Comparison of ENCODE assay signal across 1 cellular context in the genomic region with DNA sequence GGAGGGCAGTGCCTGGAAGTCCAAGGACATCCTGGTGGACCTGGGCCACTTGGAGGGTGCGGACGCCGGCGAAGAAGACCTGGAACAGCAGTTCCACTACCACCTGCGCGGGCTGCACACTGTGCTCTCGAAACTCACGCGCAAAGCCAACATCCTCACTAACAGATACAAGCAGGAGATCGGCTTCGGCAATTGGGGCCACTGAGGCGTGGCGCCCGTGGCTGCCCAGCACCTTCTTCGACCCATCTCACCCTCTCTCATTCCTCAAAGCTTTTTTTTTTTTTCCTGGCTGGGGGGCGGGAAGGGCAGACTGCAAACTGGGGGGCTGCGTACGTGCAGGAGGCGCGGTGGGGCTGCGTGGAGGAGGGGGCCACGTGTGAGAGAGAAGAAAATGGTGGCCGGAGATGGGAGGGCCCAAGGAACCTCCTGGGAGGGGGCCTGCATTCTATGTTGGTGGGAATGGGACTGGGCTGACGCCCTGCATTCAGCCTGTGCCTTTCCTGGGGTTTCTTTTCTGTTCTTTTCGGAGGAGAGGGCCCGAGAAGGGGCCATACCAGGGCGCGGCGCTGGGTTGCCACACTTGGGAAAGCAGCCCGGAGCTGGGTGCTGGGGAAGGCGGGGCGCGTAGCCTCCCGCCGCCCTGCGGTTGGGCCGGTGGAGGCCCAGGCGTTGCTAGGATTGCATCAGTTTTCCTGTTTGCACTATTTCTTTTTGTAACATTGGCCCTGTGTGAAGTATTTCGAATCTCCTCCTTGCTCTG.
TF ChIP-seq lines count a peak whose summit lies in the region.

No MANE protein-coding gene starts in this region.

TF ChIP-seq in HepG2, 621 proteins besides CTCF, POLR2A, EP300 and RAD21 (continued from another document):
- TF ChIP-seq, protein P1, sequence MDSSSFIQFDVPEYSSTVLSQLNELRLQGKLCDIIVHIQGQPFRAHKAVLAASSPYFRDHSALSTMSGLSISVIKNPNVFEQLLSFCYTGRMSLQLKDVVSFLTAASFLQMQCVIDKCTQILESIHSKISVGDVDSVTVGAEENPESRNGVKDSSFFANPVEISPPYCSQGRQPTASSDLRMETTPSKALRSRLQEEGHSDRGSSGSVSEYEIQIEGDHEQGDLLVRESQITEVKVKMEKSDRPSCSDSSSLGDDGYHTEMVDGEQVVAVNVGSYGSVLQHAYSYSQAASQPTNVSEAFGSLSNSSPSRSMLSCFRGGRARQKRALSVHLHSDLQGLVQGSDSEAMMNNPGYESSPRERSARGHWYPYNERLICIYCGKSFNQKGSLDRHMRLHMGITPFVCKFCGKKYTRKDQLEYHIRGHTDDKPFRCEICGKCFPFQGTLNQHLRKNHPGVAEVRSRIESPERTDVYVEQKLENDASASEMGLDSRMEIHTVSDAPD (CRISPR knock-in tag; IDR thresholded peaks at IDR 0.05), result no peak
- TF ChIP-seq PRPF4 (IDR thresholded peaks at IDR 0.05; ENCODE audit: low read depth, low read length, poor library complexity, severe bottlenecking), result no peak
- TF ChIP-seq ZNF546 (CRISPR knock-in tag; conservative IDR thresholded peaks at IDR 0.05), result 0 out of 2 replicates have a peak, but pooled peaks have one; percentile 55
- TF ChIP-seq AGO2 (optimal IDR thresholded peaks at IDR 0.05; ENCODE audit: low read depth, low read length), result peak; percentile 24
- TF ChIP-seq, protein P2, sequence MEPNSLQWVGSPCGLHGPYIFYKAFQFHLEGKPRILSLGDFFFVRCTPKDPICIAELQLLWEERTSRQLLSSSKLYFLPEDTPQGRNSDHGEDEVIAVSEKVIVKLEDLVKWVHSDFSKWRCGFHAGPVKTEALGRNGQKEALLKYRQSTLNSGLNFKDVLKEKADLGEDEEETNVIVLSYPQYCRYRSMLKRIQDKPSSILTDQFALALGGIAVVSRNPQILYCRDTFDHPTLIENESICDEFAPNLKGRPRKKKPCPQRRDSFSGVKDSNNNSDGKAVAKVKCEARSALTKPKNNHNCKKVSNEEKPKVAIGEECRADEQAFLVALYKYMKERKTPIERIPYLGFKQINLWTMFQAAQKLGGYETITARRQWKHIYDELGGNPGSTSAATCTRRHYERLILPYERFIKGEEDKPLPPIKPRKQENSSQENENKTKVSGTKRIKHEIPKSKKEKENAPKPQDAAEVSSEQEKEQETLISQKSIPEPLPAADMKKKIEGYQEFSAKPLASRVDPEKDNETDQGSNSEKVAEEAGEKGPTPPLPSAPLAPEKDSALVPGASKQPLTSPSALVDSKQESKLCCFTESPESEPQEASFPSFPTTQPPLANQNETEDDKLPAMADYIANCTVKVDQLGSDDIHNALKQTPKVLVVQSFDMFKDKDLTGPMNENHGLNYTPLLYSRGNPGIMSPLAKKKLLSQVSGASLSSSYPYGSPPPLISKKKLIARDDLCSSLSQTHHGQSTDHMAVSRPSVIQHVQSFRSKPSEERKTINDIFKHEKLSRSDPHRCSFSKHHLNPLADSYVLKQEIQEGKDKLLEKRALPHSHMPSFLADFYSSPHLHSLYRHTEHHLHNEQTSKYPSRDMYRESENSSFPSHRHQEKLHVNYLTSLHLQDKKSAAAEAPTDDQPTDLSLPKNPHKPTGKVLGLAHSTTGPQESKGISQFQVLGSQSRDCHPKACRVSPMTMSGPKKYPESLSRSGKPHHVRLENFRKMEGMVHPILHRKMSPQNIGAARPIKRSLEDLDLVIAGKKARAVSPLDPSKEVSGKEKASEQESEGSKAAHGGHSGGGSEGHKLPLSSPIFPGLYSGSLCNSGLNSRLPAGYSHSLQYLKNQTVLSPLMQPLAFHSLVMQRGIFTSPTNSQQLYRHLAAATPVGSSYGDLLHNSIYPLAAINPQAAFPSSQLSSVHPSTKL (CRISPR knock-in tag; IDR thresholded peaks at IDR 0.05), result 0 out of 2 replicates have a peak, but pooled peaks have one; percentile 16
- TF ChIP-seq NFATC3 (CRISPR knock-in tag; IDR thresholded peaks at IDR 0.05), result no peak
- no peak for TF ChIP-seq RFX5 (IDR thresholded peaks at IDR 0.05; ENCODE audit: low read depth, low read length)
- TF ChIP-seq JUNB (CRISPR knock-in tag; IDR thresholded peaks at IDR 0.05; ENCODE audit: borderline replicate concordance), result no peak
- peak; percentile 27; the same call in 1 of the 2 replicates for TF ChIP-seq TAF1 (CRISPR knock-in tag; IDR thresholded peaks at IDR 0.05)
- TF ChIP-seq ZNF770 (CRISPR knock-in tag; IDR thresholded peaks at IDR 0.05), result no peak
- TF ChIP-seq CEBPB (IDR thresholded peaks at IDR 0.05; ENCODE audit: borderline replicate concordance, low read depth, low read length), result peak; percentile 80
- peak; percentile 21; the same call in 1 of the 2 replicates for TF ChIP-seq FOSL2 (CRISPR knock-in tag; IDR thresholded peaks at IDR 0.05)
- TF ChIP-seq, protein P3, sequence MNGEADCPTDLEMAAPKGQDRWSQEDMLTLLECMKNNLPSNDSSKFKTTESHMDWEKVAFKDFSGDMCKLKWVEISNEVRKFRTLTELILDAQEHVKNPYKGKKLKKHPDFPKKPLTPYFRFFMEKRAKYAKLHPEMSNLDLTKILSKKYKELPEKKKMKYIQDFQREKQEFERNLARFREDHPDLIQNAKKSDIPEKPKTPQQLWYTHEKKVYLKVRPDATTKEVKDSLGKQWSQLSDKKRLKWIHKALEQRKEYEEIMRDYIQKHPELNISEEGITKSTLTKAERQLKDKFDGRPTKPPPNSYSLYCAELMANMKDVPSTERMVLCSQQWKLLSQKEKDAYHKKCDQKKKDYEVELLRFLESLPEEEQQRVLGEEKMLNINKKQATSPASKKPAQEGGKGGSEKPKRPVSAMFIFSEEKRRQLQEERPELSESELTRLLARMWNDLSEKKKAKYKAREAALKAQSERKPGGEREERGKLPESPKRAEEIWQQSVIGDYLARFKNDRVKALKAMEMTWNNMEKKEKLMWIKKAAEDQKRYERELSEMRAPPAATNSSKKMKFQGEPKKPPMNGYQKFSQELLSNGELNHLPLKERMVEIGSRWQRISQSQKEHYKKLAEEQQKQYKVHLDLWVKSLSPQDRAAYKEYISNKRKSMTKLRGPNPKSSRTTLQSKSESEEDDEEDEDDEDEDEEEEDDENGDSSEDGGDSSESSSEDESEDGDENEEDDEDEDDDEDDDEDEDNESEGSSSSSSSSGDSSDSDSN (CRISPR knock-in tag; IDR thresholded peaks at IDR 0.05), result 0 out of 2 replicates have a peak, but pooled peaks have one; percentile 12
- TF ChIP-seq, protein P4, sequence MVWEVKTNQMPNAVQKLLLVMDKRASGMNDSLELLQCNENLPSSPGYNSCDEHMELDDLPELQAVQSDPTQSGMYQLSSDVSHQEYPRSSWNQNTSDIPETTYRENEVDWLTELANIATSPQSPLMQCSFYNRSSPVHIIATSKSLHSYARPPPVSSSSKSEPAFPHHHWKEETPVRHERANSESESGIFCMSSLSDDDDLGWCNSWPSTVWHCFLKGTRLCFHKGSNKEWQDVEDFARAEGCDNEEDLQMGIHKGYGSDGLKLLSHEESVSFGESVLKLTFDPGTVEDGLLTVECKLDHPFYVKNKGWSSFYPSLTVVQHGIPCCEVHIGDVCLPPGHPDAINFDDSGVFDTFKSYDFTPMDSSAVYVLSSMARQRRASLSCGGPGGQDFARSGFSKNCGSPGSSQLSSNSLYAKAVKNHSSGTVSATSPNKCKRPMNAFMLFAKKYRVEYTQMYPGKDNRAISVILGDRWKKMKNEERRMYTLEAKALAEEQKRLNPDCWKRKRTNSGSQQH (CRISPR knock-in tag; IDR thresholded peaks at IDR 0.05; ENCODE audit: low read depth), result no peak
- TF ChIP-seq HNF1A (IDR thresholded peaks at IDR 0.05; ENCODE audit: low read depth), result no peak
- 0 out of 2 replicates have a peak, but pooled peaks have one; percentile 3 for TF ChIP-seq HNF1A (CRISPR knock-in tag; IDR thresholded peaks at IDR 0.05; ENCODE audit: borderline replicate concordance)
- no peak for TF ChIP-seq NFKB2 (CRISPR knock-in tag; IDR thresholded peaks at IDR 0.05; ENCODE audit: borderline replicate concordance)
